Comparison of ENCODE assay signal across 11 cellular contexts in genomic region chr9:70049236-70049635, GRCh38. TPM values are rescaled to one million over a fixed set of nuclear protein-coding genes. Genes with fewer than 3 reads are reported as not detected.
A peak's percentile ranks its signal among the peaks of the same experiment; 100 is the strongest.
DNase-seq lines count a peak whose midpoint lies in the region; ATAC-seq and TF ChIP-seq lines count a peak whose summit lies in the region.
"Had no signal": no experiment of that assay in that cellular context is flagged by ENCODE, and none has a peak within 500 bp of the region (broad histone marks: within the 10 kb centered on the region; RNA-seq: fewer than 3 reads in every experiment).

No MANE protein-coding gene starts in this region.

- H3K4me2 ChIP-seq in GM23338 = no peak overlapping the region

- H3K4me3 Mint-ChIP-seq in dendritic cell treated with granulocyte-macrophage colony-stimulating factor and Interleukin-4, amounts not matched to agents 40 ng/mL and 50 ng/mL, for 4 days = no peak overlapping the region
- no peak overlapping the region for H3K4me3 Mint-ChIP-seq in GM23338

- DNase-seq in AG10803 (ENCODE audit: low read depth) (peak; percentile 65), NCI-H2171 treated with DMSO at 0.1 percent for 48 hours (lab: John Stamatoyannopoulos, UW) (peak; percentile 60), non-pigmented ciliary epithelial cell (ENCODE audit: low read depth) (peak; percentile 46), GM23338 (ENCODE audit: low spot score) (no peak)
- DNase-seq: DND-41; effector CD4-positive, alpha-beta T cell had no signal

- H3K4me3 ChIP-seq in AG10803 (ENCODE audit: low read length) (no peak overlapping the region), GM23338 (no peak overlapping the region)

- H3K27me3 Mint-ChIP-seq in dendritic cell treated with granulocyte-macrophage colony-stimulating factor and Interleukin-4, amounts not matched to agents 40 ng/mL and 50 ng/mL, for 4 days = peaks cover 22% of the 10 kb centered on the region
- H3K27me3 Mint-ChIP-seq in GM23338 (ENCODE audit: insufficient read depth, low read depth, poor library complexity) = peaks cover 17% of the 10 kb centered on the region

- H2AFZ ChIP-seq in GM23338 = no peak overlapping the region

- intact Hi-C loops in dendritic cell treated with granulocyte-macrophage colony-stimulating factor and Interleukin-4, amounts not matched to agents 40 ng/mL and 50 ng/mL, for 4 days (cut with micrococcal nuclease) = no loop called here

- ATAC-seq in GM23338 (no peak), GM21825 (IDR thresholded peaks at IDR 0.05; ENCODE audit: unreplicated experiment) (no peak), HG03354 (IDR thresholded peaks at IDR 0.05; ENCODE audit: poor library complexity, severe bottlenecking, unreplicated experiment) (no peak), HG03025 (IDR thresholded peaks at IDR 0.05; ENCODE audit: low FRiP score, unreplicated experiment) (no peak)
- ATAC-seq: activated CD4-positive, CD25-positive, alpha-beta regulatory T cell treated with anti-CD3 and anti-CD28 coated beads, Interleukin-2, amount 50 U/mL, for 24 hours had no signal

- no peaks in the 10 kb centered on the region for H3K27me3 ChIP-seq in GM23338 (ENCODE audit: insufficient read depth)

- peak overlapping the region; percentile 59 for H3K27ac Mint-ChIP-seq in dendritic cell treated with granulocyte-macrophage colony-stimulating factor and Interleukin-4, amounts not matched to agents 40 ng/mL and 50 ng/mL, for 4 days
- H3K27ac Mint-ChIP-seq in GM23338 = no peak overlapping the region

- TF ChIP-seq CTCF in AG10803 (conservative IDR thresholded peaks at IDR 0.05; ENCODE audit: low read length) (no peak), GM23338 (conservative IDR thresholded peaks at IDR 0.05; ENCODE audit: low read depth in 2 of 2) (no peak)

- H3K4me1 Mint-ChIP-seq in dendritic cell treated with granulocyte-macrophage colony-stimulating factor and Interleukin-4, amounts not matched to agents 40 ng/mL and 50 ng/mL, for 4 days (ENCODE audit: low read depth) = peaks cover 42% of the 10 kb centered on the region
- peaks cover 25% of the 10 kb centered on the region for H3K4me1 Mint-ChIP-seq in GM23338

- no peaks in the 10 kb centered on the region for H3K9me2 ChIP-seq in GM23338 (ENCODE audit: insufficient read depth)

- H3K36me3 ChIP-seq in GM23338 (ENCODE audit: insufficient read depth) = 0 out of 2 replicates have a peak, but pooled peaks cover 4% of the 10 kb centered on the region

- H3K36me3 Mint-ChIP-seq in dendritic cell treated with granulocyte-macrophage colony-stimulating factor and Interleukin-4, amounts not matched to agents 40 ng/mL and 50 ng/mL, for 4 days (ENCODE audit: low read depth) = no peaks in the 10 kb centered on the region
- peaks cover 4% of the 10 kb centered on the region; the same call in 2 of the 3 replicates for H3K36me3 Mint-ChIP-seq in GM23338 (ENCODE audit: low read depth)

- peaks cover 21% of the 10 kb centered on the region for H3K4me1 ChIP-seq in GM23338 (ENCODE audit: insufficient read depth)

- no peak overlapping the region for H3K27ac ChIP-seq in GM23338 (ENCODE audit: low read depth)

- H3K79me2 ChIP-seq in GM23338 (replicated peaks; ENCODE audit: insufficient read depth) = 0 out of 2 replicates have a peak, but pooled peaks cover 3% of the 10 kb centered on the region

- H3K9me3 Mint-ChIP-seq in dendritic cell treated with granulocyte-macrophage colony-stimulating factor and Interleukin-4, amounts not matched to agents 40 ng/mL and 50 ng/mL, for 4 days = no peaks in the 10 kb centered on the region
- no peaks in the 10 kb centered on the region for H3K9me3 Mint-ChIP-seq in GM23338

- no peaks in the 10 kb centered on the region; the same call in 1 of the 2 replicates for H4K20me1 ChIP-seq in GM23338 (replicated peaks; ENCODE audit: insufficient read depth)

- H3F3A ChIP-seq in GM23338 (replicated peaks; ENCODE audit: low read depth) = no peaks in the 10 kb centered on the region

TF ChIP-seq in GM23338, 12 proteins besides CTCF, POLR2A, EP300 and RAD21 (continues in another document):
- TF ChIP-seq REST (IDR thresholded peaks at IDR 0.05; ENCODE audit: unreplicated experiment) (no peak), STAT1 (IDR thresholded peaks at IDR 0.05; ENCODE audit: unreplicated experiment) (no peak), ZNF462 (CRISPR knock-in tag; IDR thresholded peaks at IDR 0.05) (no peak), EZH2phosphoT487 (IDR thresholded peaks at IDR 0.05; ENCODE audit: unreplicated experiment) (no peak), NANOG (IDR thresholded peaks at IDR 0.05; ENCODE audit: borderline replicate concordance) (no peak)

RNA-seq across cellular contexts. Expression of gene MAMDC2, which starts 5.6 kb away (rescaled TPM):
- total RNA-seq in GM23338 (2014; rRNA removed; shearing (Covaris generic)) = 13.7 and 19.6 TPM in 2 replicates
- 6.9 and 7.7 TPM in 2 replicates for polyA plus RNA-seq in GM23338 (2016; fragmentation: Nextera tagmentation; extraction: Ambion mirVana)
